In the genomic region with DNA sequence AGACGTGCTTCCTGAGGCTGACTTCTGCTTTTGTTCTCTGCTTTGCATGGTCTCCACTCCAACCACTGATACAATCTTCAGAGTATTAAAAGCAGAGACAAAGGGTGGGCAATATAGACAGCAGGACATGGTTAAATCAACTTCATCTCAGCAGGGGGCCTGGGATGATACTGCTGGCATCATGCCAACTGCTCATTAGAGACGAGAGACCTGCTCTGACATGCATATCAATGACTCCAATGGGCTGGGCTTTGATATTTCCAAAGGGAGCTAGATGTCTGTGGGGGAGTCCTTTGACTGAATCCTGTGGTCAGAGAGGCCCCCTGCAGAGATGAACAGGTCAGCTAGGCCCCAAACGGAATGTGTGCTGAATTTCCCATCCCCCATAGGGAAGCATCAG, we compare ENCODE assay signal across 1 cellular context.
TF ChIP-seq lines count a peak whose summit lies in the region.

No MANE protein-coding gene starts in this region.

TF ChIP-seq in GM23338, 12 proteins besides CTCF, POLR2A, EP300 and RAD21 (continued from another document):
- TF ChIP-seq, protein P1, sequence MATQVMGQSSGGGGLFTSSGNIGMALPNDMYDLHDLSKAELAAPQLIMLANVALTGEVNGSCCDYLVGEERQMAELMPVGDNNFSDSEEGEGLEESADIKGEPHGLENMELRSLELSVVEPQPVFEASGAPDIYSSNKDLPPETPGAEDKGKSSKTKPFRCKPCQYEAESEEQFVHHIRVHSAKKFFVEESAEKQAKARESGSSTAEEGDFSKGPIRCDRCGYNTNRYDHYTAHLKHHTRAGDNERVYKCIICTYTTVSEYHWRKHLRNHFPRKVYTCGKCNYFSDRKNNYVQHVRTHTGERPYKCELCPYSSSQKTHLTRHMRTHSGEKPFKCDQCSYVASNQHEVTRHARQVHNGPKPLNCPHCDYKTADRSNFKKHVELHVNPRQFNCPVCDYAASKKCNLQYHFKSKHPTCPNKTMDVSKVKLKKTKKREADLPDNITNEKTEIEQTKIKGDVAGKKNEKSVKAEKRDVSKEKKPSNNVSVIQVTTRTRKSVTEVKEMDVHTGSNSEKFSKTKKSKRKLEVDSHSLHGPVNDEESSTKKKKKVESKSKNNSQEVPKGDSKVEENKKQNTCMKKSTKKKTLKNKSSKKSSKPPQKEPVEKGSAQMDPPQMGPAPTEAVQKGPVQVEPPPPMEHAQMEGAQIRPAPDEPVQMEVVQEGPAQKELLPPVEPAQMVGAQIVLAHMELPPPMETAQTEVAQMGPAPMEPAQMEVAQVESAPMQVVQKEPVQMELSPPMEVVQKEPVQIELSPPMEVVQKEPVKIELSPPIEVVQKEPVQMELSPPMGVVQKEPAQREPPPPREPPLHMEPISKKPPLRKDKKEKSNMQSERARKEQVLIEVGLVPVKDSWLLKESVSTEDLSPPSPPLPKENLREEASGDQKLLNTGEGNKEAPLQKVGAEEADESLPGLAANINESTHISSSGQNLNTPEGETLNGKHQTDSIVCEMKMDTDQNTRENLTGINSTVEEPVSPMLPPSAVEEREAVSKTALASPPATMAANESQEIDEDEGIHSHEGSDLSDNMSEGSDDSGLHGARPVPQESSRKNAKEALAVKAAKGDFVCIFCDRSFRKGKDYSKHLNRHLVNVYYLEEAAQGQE (IDR thresholded peaks at IDR 0.05; ENCODE audit: unreplicated experiment): no peak
- TF ChIP-seq ZNF331 (CRISPR knock-in tag; IDR thresholded peaks at IDR 0.05; ENCODE audit: low read depth) (no peak), POLR2AphosphoS5 (IDR thresholded peaks at IDR 0.05; ENCODE audit: low read depth) (no peak), STAT1 (IDR thresholded peaks at IDR 0.05; ENCODE audit: unreplicated experiment) (no peak), EZH2 (IDR thresholded peaks at IDR 0.05; ENCODE audit: low read depth, unreplicated experiment) (no peak), CREB1 (CRISPR knock-in tag; IDR thresholded peaks at IDR 0.05; ENCODE audit: low read depth) (no peak), NANOG (IDR thresholded peaks at IDR 0.05; ENCODE audit: borderline replicate concordance) (no peak), JUNB (IDR thresholded peaks at IDR 0.05; ENCODE audit: unreplicated experiment) (no peak)
- TF ChIP-seq, protein P2, sequence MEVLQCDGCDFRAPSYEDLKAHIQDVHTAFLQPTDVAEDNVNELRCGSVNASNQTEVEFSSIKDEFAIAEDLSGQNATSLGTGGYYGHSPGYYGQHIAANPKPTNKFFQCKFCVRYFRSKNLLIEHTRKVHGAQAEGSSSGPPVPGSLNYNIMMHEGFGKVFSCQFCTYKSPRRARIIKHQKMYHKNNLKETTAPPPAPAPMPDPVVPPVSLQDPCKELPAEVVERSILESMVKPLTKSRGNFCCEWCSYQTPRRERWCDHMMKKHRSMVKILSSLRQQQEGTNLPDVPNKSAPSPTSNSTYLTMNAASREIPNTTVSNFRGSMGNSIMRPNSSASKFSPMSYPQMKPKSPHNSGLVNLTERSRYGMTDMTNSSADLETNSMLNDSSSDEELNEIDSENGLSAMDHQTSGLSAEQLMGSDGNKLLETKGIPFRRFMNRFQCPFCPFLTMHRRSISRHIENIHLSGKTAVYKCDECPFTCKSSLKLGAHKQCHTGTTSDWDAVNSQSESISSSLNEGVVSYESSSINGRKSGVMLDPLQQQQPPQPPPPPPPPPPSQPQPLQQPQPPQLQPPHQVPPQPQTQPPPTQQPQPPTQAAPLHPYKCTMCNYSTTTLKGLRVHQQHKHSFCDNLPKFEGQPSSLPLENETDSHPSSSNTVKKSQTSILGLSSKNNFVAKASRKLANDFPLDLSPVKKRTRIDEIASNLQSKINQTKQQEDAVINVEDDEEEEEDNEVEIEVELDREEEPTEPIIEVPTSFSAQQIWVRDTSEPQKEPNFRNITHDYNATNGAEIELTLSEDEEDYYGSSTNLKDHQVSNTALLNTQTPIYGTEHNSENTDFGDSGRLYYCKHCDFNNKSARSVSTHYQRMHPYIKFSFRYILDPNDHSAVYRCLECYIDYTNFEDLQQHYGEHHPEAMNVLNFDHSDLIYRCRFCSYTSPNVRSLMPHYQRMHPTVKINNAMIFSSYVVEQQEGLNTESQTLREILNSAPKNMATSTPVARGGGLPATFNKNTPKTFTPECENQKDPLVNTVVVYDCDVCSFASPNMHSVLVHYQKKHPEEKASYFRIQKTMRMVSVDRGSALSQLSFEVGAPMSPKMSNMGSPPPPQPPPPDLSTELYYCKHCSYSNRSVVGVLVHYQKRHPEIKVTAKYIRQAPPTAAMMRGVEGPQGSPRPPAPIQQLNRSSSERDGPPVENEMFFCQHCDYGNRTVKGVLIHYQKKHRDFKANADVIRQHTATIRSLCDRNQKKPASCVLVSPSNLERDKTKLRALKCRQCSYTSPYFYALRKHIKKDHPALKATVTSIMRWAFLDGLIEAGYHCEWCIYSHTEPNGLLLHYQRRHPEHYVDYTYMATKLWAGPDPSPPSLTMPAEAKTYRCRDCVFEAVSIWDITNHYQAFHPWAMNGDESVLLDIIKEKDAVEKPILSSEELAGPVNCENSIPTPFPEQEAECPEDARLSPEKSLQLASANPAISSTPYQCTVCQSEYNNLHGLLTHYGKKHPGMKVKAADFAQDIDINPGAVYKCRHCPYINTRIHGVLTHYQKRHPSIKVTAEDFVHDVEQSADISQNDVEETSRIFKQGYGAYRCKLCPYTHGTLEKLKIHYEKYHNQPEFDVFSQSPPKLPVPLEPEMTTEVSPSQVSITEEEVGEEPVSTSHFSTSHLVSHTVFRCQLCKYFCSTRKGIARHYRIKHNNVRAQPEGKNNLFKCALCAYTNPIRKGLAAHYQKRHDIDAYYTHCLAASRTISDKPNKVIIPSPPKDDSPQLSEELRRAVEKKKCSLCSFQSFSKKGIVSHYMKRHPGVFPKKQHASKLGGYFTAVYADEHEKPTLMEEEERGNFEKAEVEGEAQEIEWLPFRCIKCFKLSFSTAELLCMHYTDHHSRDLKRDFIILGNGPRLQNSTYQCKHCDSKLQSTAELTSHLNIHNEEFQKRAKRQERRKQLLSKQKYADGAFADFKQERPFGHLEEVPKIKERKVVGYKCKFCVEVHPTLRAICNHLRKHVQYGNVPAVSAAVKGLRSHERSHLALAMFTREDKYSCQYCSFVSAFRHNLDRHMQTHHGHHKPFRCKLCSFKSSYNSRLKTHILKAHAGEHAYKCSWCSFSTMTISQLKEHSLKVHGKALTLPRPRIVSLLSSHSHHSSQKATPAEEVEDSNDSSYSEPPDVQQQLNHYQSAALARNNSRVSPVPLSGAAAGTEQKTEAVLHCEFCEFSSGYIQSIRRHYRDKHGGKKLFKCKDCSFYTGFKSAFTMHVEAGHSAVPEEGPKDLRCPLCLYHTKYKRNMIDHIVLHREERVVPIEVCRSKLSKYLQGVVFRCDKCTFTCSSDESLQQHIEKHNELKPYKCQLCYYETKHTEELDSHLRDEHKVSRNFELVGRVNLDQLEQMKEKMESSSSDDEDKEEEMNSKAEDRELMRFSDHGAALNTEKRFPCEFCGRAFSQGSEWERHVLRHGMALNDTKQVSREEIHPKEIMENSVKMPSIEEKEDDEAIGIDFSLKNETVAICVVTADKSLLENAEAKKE (CRISPR knock-in tag; IDR thresholded peaks at IDR 0.05): no peak
